In the genomic region with DNA sequence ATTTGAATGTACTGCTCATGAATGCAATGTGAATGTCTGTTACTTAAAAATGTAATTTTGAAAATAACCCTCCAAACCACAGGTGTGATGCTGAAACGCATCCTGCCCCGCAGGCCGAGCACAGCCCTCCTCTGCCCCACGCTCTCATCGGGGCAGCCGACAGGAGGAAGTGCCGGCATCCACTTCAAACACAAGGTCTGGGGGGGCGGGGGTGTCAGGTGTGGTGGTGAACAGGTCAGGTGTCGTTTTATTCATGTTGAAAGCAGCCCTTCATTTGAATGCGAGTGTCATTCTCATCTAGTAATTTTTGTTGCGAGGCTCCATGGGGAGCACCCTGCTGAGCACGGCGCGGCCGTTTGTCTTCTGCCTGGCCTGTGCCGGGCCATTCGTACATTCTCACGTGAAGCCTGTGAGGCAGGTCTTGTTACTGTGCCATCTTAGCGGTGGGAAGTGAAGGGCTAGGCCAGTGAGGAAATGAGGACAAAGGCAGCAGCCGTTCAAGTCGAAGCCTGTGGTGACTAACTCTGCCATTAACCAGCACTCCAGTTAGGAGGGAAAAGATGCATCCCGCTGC, we compare ENCODE assay signal across 12 cellular contexts. TPM values are rescaled to one million over a fixed set of nuclear protein-coding genes. Genes with fewer than 3 reads are reported as not detected.
A peak's percentile ranks its signal among the peaks of the same experiment; 100 is the strongest.
DNase-seq lines count a peak whose midpoint lies in the region; ATAC-seq and TF ChIP-seq lines count a peak whose summit lies in the region.
"Had no signal": no experiment of that assay in that cellular context is flagged by ENCODE, and none has a peak within 500 bp of the region (broad histone marks: within the 10 kb centered on the region; RNA-seq: fewer than 3 reads in every experiment).

No MANE protein-coding gene starts in this region.

- H3K14ac ChIP-seq in H9 (ENCODE audit: insufficient read depth, low read length) = no peak overlapping the region

- no peaks in the 10 kb centered on the region for H3K9me3 ChIP-seq in CD8-positive, alpha-beta memory T cell (ENCODE audit: low read length)
- H3K9me3 ChIP-seq in H9 (ENCODE audit: control insufficient read depth, low read depth, low read length) (no peaks in the 10 kb centered on the region), lower lobe of right lung (no peaks in the 10 kb centered on the region)
- H3K9me3 ChIP-seq: spleen had no signal

- no peak overlapping the region for H4K5ac ChIP-seq in H9 (ENCODE audit: insufficient read length, low read depth, low read length)

- no peaks in the 10 kb centered on the region for H3K27me3 ChIP-seq in CD8-positive, alpha-beta memory T cell (ENCODE audit: insufficient read depth, low read length, poor library complexity, severe bottlenecking)
- no peaks in the 10 kb centered on the region; the same call in 1 of the 2 replicates for H3K27me3 ChIP-seq in H9 (ENCODE audit: insufficient read depth, low read length)
- no peaks in the 10 kb centered on the region for H3K27me3 ChIP-seq in lower lobe of right lung (ENCODE audit: low read depth)

- no peak overlapping the region for H4K8ac ChIP-seq in H9 (replicated peaks; ENCODE audit: insufficient read length, low read depth, low read length)

- H3K27ac ChIP-seq in CD8-positive, alpha-beta memory T cell (ENCODE audit: low read depth, low read length) = no peak overlapping the region
- H3K27ac ChIP-seq in H9 (ENCODE audit: insufficient read length, low read depth, low read length) = no peak overlapping the region
- no peak overlapping the region for H3K27ac ChIP-seq in lower lobe of right lung

- H2BK120ac ChIP-seq in H9 (ENCODE audit: low read depth, low read length, poor library complexity, severe bottlenecking) = no peak overlapping the region

- H3K18ac ChIP-seq in H9 (ENCODE audit: insufficient read length, low read depth, low read length) = no peak overlapping the region

- peaks cover 0 to 28% (median 0%) of the 10 kb centered on the region in 3 donors for H3K36me3 Mint-ChIP-seq in CD8-positive, alpha-beta memory T cell
- H3K36me3 Mint-ChIP-seq in H9 (ENCODE audit: insufficient read depth in 1 of 3, low read depth in 3 of 3) (peaks cover 0 to 12% (median 0%) of the 10 kb centered on the region in 3 experiments; a peak in 3 of 7 replicates), activated B cell treated with CpG ODN at 0.5 μM for 24 hours (ENCODE audit: low read depth) (peaks cover 21% of the 10 kb centered on the region), immature natural killer cell (no peaks in the 10 kb centered on the region)

- no peaks in the 10 kb centered on the region; the same call in 1 of the 2 replicates for H3K79me2 ChIP-seq in H9 (ENCODE audit: insufficient read depth, low read length)

- no peak overlapping the region for H2AK5ac ChIP-seq in H9 (ENCODE audit: insufficient read length, low read length)

- no peak for ATAC-seq in activated B cell treated with CpG ODN at 0.5 μM for 24 hours (ENCODE audit: low read depth)
- no peak for ATAC-seq in lower lobe of right lung
- no peak for ATAC-seq in sciatic nerve
- ATAC-seq: esophagus mucosa had no signal

- peaks cover 57 to 70% (median 63%) of the 10 kb centered on the region in 3 donors for H3K4me1 Mint-ChIP-seq in CD8-positive, alpha-beta memory T cell
- H3K4me1 Mint-ChIP-seq in H9 (peaks cover 40% of the 10 kb centered on the region in 2 experiments), activated B cell treated with CpG ODN at 0.5 μM for 24 hours (peaks cover 58% of the 10 kb centered on the region), immature natural killer cell (peaks cover 64 to 66% of the 10 kb centered on the region in 2 donors)

- H3K4me3 Mint-ChIP-seq in CD8-positive, alpha-beta memory T cell = peak overlapping the region; percentile 90 to 97 (median 96)
- peak overlapping the region; percentile 98 for H3K4me3 Mint-ChIP-seq in H9
- peak overlapping the region; percentile 97 for H3K4me3 Mint-ChIP-seq in activated B cell treated with CpG ODN at 0.5 μM for 24 hours
- H3K4me3 Mint-ChIP-seq in immature natural killer cell = peak overlapping the region; percentile 91 to 99 (median 97)

- no peak overlapping the region for H2AFZ ChIP-seq in H9 (ENCODE audit: low read length)

- no peaks in the 10 kb centered on the region for H3K79me1 ChIP-seq in H9 (ENCODE audit: insufficient read depth, low read depth, low read length, poor library complexity, severe bottlenecking)

- H2BK15ac ChIP-seq in H9 (ENCODE audit: low read depth, low read length) = no peak overlapping the region

- peak overlapping the region; percentile 55 for H3K4me2 ChIP-seq in H9 (ENCODE audit: insufficient read depth, insufficient read length, low read length)

- H2BK12ac ChIP-seq in H9 (ENCODE audit: insufficient read length, low read depth, low read length) = no peak overlapping the region

- WGBS in H9 (ENCODE audit: extremely low coverage, insufficient read length, low lambda C conversion rate) = no CpG with 5 or more reads among the region's 22 CpGs

- peaks cover 3% of the 10 kb centered on the region for H3K23me2 ChIP-seq in H9 (ENCODE audit: insufficient read length, low read depth, low read length, poor library complexity, severe bottlenecking)

- CTCF ChIA-PET in CD8-positive, alpha-beta memory T cell (lab: Charles Lee) = no interaction called here
- CTCF ChIA-PET in activated B cell treated with CpG ODN at 0.5 μM for 24 hours (lab: Charles Lee) = no interaction called here

- H3K56ac ChIP-seq in H9 (ENCODE audit: insufficient read length, low read depth, low read length) = no peak overlapping the region

- POLR2A ChIA-PET in CD8-positive, alpha-beta memory T cell (lab: Charles Lee) = no interaction called here
- POLR2A ChIA-PET in activated B cell treated with CpG ODN at 0.5 μM for 24 hours (lab: Charles Lee) = no interaction called here

- no peak overlapping the region for H3K9ac ChIP-seq in H9 (ENCODE audit: extremely low read depth, insufficient read length, low read length)

- H4K91ac ChIP-seq in H9 (ENCODE audit: insufficient read length, low read depth, low read length) = no peak overlapping the region

- H3K4me1 ChIP-seq in CD8-positive, alpha-beta memory T cell (ENCODE audit: insufficient read depth, low read length) = peaks cover 64% of the 10 kb centered on the region
- H3K4me1 ChIP-seq in H9 (ENCODE audit: insufficient read depth, low read length) = no peaks in the 10 kb centered on the region
- peaks cover 31% of the 10 kb centered on the region for H3K4me1 ChIP-seq in lower lobe of right lung

- no peak overlapping the region for H3T11ph ChIP-seq in H9 (ENCODE audit: low read length)

- no peaks in the 10 kb centered on the region for H3K36me3 ChIP-seq in CD8-positive, alpha-beta memory T cell (ENCODE audit: insufficient read depth, low read length)
- peaks cover 15% of the 10 kb centered on the region for H3K36me3 ChIP-seq in lower lobe of right lung

- H4K20me1 ChIP-seq in H9 (ENCODE audit: control insufficient read depth, insufficient read depth, insufficient read length) = no peaks in the 10 kb centered on the region

- H2BK5ac ChIP-seq in H9 (ENCODE audit: insufficient read length, low read length) = no peak overlapping the region

- H3K4me3 ChIP-seq in CD8-positive, alpha-beta memory T cell (ENCODE audit: low read length) = no peak overlapping the region
- no peak overlapping the region for H3K4me3 ChIP-seq in lower lobe of right lung

- DNase-seq in CD8-positive, alpha-beta memory T cell = no peak
- DNase-seq in H9 (no peak), activated B cell treated with CpG ODN at 0.5 μM for 24 hours (no peak), immature natural killer cell (no peak), lower lobe of right lung (no peak), midbrain (lab: John Stamatoyannopoulos, UW) (no peak), OCI-M2 (lab: John Stamatoyannopoulos, UW; ENCODE audit: unreplicated experiment) (no peak), sciatic nerve (ENCODE audit: low spot score) (no peak)
- DNase-seq: EL, NCI-H82, spleen had no signal

- no peak overlapping the region for H2BK20ac ChIP-seq in H9 (ENCODE audit: low read depth, low read length, poor library complexity, severe bottlenecking)

- no peak for TF ChIP-seq CTCF in H9 (conservative IDR thresholded peaks at IDR 0.05)
- no peak for TF ChIP-seq CTCF in activated B cell treated with CpG ODN at 0.5 μM for 24 hours (IDR thresholded peaks at IDR 0.05)
- no peak for TF ChIP-seq CTCF in lower lobe of right lung (IDR thresholded peaks at IDR 0.05)

- intact Hi-C loops in activated B cell treated with CpG ODN at 0.5 μM for 24 hours (cut with micrococcal nuclease) (loop anchor here (2.0 to 5.0 kb wide), 4 partner anchors 19 to 158 kb away; a partner anchor contains a TSS), lower lobe of right lung (cut with DNase I) (no loop called here), sciatic nerve (cut with DNase I) (no loop called here)

- peak overlapping the region; percentile 91 to 100 (median 98) for H3K27ac Mint-ChIP-seq in CD8-positive, alpha-beta memory T cell
- H3K27ac Mint-ChIP-seq in H9 (no peak overlapping the region; a peak in 1 of 7 replicates), activated B cell treated with CpG ODN at 0.5 μM for 24 hours (peak overlapping the region; percentile 63), immature natural killer cell (peak overlapping the region; percentile 94 to 99 (median 98))

- no peaks in the 10 kb centered on the region for H3K9me3 Mint-ChIP-seq in CD8-positive, alpha-beta memory T cell
- H3K9me3 Mint-ChIP-seq in H9 (no peaks in the 10 kb centered on the region), activated B cell treated with CpG ODN at 0.5 μM for 24 hours (no peaks in the 10 kb centered on the region), immature natural killer cell (no peaks in the 10 kb centered on the region)

- H3K4ac ChIP-seq in H9 (ENCODE audit: low read depth, low read length) = no peak overlapping the region

- H3K23ac ChIP-seq in H9 (ENCODE audit: insufficient read length, low read depth, low read length) = no peak overlapping the region

- H3K27me3 Mint-ChIP-seq in CD8-positive, alpha-beta memory T cell = peaks cover 2 to 6% of the 10 kb centered on the region in 2 donors
- peaks cover 33% of the 10 kb centered on the region for H3K27me3 Mint-ChIP-seq in H9 (ENCODE audit: low read depth)
- H3K27me3 Mint-ChIP-seq in activated B cell treated with CpG ODN at 0.5 μM for 24 hours = peaks cover 11% of the 10 kb centered on the region
- peaks cover 13 to 35% (median 23%) of the 10 kb centered on the region in 3 donors for H3K27me3 Mint-ChIP-seq in immature natural killer cell (ENCODE audit: low read depth in 3 of 3)

RNA-seq across cellular contexts. Expression of a gene that starts 1.8 kb away (rescaled TPM):
- total RNA-seq in CD8-positive, alpha-beta memory T cell = 10 to 100 TPM; 43.6 to 43.9 TPM
- 35.5 TPM for polyA plus RNA-seq in CD8-positive, alpha-beta memory T cell
- total RNA-seq in H9 (2021) (22.3 and 31.3 TPM in 2 replicates), activated B cell treated with CpG ODN at 0.5 μM for 24 hours (59.6 and 78.0 TPM in 2 replicates), lower lobe of right lung (31.7 TPM), sciatic nerve (41.1 TPM)
- polyA plus RNA-seq in immature natural killer cell = 10 to 100 TPM; 22.7 to 27.7 (median 24.1) TPM

Comparison
In these comparisons a context has a peak if more than half of its experiments do, and no peak if none do; other contexts are left out.
1. H3K27ac Mint-ChIP-seq: peak in CD8-positive, alpha-beta memory T cell (8 of 8), activated B cell treated with CpG ODN at 0.5 μM for 24 hours (single experiment) and immature natural killer cell (6 of 6); none in H9 (0 of 3).
2. Peak in every context shown above with its lines, with median percentiles within 50 percentile points of each other: H3K4me3 Mint-ChIP-seq.